ENCODE assay signal across 20 cellular contexts in genomic region chr4:14386196-14386595, GRCh38.
DNase-seq lines count a peak whose midpoint lies in the region; ATAC-seq and TF ChIP-seq lines count a peak whose summit lies in the region.
"Had no signal": no experiment of that assay in that cellular context is flagged by ENCODE, and none has a peak within 500 bp of the region (broad histone marks: within the 10 kb centered on the region; RNA-seq: fewer than 3 reads in every experiment).

No MANE protein-coding gene starts in this region.

- H3K14ac ChIP-seq in mesenchymal stem cell (ENCODE audit: low read length in 2 of 2): no peak overlapping the region

- no peak overlapping the region for H3K27ac Mint-ChIP-seq in WTC11
- H3K27ac Mint-ChIP-seq: CD8-positive, alpha-beta memory T cell had no signal

- TF ChIP-seq CTCF in left ventricle myocardium inferior (IDR thresholded peaks at IDR 0.05; ENCODE audit: borderline replicate concordance) (peak; percentile 13), right atrium auricular region (IDR thresholded peaks at IDR 0.05) (peak in 1 of 2 donors; percentile 9), WTC11 (IDR thresholded peaks at IDR 0.05) (no peak), fibroblast of lung (conservative IDR thresholded peaks at IDR 0.05 in 1 of 2, IDR thresholded peaks at IDR 0.05 in 1 of 2; ENCODE audit: low read depth in 1 of 2, low read length in 2 of 2) (peak; percentile 8 to 12), retinal pigment epithelial cell (conservative IDR thresholded peaks at IDR 0.05; ENCODE audit: low read depth, low read length) (peak; percentile 44)

- H3K9ac ChIP-seq in fibroblast of lung (ENCODE audit: insufficient read depth, low read length) (no peak overlapping the region), mesenchymal stem cell (ENCODE audit: low read length) (no peak overlapping the region)

- WGBS in mesenchymal stem cell: 75% methylated on average over 2 of the region's 3 CpGs

- no peak overlapping the region for H3K18ac ChIP-seq in mesenchymal stem cell (ENCODE audit: low read depth in 1 of 2, low read length in 2 of 2)

- CTCF ChIA-PET in WTC11 (lab: Charles Lee): no interaction called here

- H4K20me1 ChIP-seq in fibroblast of lung (ENCODE audit: control insufficient read depth, extremely low read depth, insufficient read depth, low read length): no peaks in the 10 kb centered on the region

- intact Hi-C loops in left ventricle myocardium inferior (cut with micrococcal nuclease): no loop called here

- H3K36me3 Mint-ChIP-seq in WTC11: no peaks in the 10 kb centered on the region
- H3K36me3 Mint-ChIP-seq: CD8-positive, alpha-beta memory T cell had no signal

- peaks cover 16% of the 10 kb centered on the region for H3K9me3 Mint-ChIP-seq in WTC11
- H3K9me3 Mint-ChIP-seq: CD8-positive, alpha-beta memory T cell had no signal

- no peaks in the 10 kb centered on the region for H3K79me1 ChIP-seq in mesenchymal stem cell (replicated peaks; ENCODE audit: low read length, poor library complexity, severe bottlenecking)

- H3K4me1 ChIP-seq in left ventricle myocardium inferior: no peaks in the 10 kb centered on the region
- H3K4me1 ChIP-seq in right atrium auricular region: no peaks in the 10 kb centered on the region
- no peaks in the 10 kb centered on the region for H3K4me1 ChIP-seq in fibroblast of lung (ENCODE audit: control insufficient read depth, extremely low read depth, insufficient read depth, low read length)
- H3K4me1 ChIP-seq in mesenchymal stem cell (ENCODE audit: control insufficient read depth, insufficient read depth, low read depth, low read length): no peaks in the 10 kb centered on the region

- no peak overlapping the region for H3K23ac ChIP-seq in mesenchymal stem cell (ENCODE audit: low read length in 2 of 2)

- no peak overlapping the region for H2AK5ac ChIP-seq in mesenchymal stem cell (ENCODE audit: low read length, severe bottlenecking)

- no peak overlapping the region for H3K4me3 Mint-ChIP-seq in WTC11
- H3K4me3 Mint-ChIP-seq: CD8-positive, alpha-beta memory T cell had no signal

- no peaks in the 10 kb centered on the region for H3K79me2 ChIP-seq in fibroblast of lung (ENCODE audit: control insufficient read depth, insufficient read depth, low read length)

- H2BK120ac ChIP-seq in mesenchymal stem cell (ENCODE audit: low read depth, low read length): no peak overlapping the region

- no peak overlapping the region for H3K27ac ChIP-seq in left ventricle myocardium inferior (replicated peaks)
- H3K27ac ChIP-seq in right atrium auricular region: no peak overlapping the region
- no peak overlapping the region for H3K27ac ChIP-seq in fibroblast of lung (ENCODE audit: insufficient read depth, low read length)
- no peak overlapping the region for H3K27ac ChIP-seq in mesenchymal stem cell (ENCODE audit: low read length, poor library complexity, severe bottlenecking)
- H3K27ac ChIP-seq: SK-N-MC had no signal

- no peak overlapping the region for H3K4me2 ChIP-seq in fibroblast of lung (ENCODE audit: extremely low read depth, insufficient read depth, low read length)
- H3K4me2 ChIP-seq in mesenchymal stem cell (ENCODE audit: low read length, poor library complexity, severe bottlenecking): no peak overlapping the region

- H2BK15ac ChIP-seq in mesenchymal stem cell (ENCODE audit: low read depth, poor library complexity, severe bottlenecking): no peak overlapping the region

- ATAC-seq in WTC11 (peak; percentile 26; the same call in 1 of the 2 replicates), GM21529 (IDR thresholded peaks at IDR 0.05; ENCODE audit: unreplicated experiment) (no peak)
- ATAC-seq: K562 had no signal

- peaks cover 13% of the 10 kb centered on the region for H3K4me1 Mint-ChIP-seq in WTC11
- H3K4me1 Mint-ChIP-seq: CD8-positive, alpha-beta memory T cell had no signal

- no peak overlapping the region for H2BK12ac ChIP-seq in mesenchymal stem cell (ENCODE audit: low read length in 2 of 2)

- POLR2A ChIA-PET in WTC11 (lab: Charles Lee): no interaction called here

- no peak overlapping the region for H4K8ac ChIP-seq in mesenchymal stem cell (ENCODE audit: low read length)

- H3K36me3 ChIP-seq in left ventricle myocardium inferior (no peaks in the 10 kb centered on the region), right atrium auricular region (no peaks in the 10 kb centered on the region), fibroblast of lung (ENCODE audit: control insufficient read depth, insufficient read depth, low read length) (no peaks in the 10 kb centered on the region), mesenchymal stem cell (ENCODE audit: control insufficient read depth in 1 of 2, insufficient read depth in 2 of 2, low read depth in 1 of 2, low read length in 2 of 2) (no peaks in the 10 kb centered on the region)

- H4K91ac ChIP-seq in mesenchymal stem cell (ENCODE audit: low read length): no peak overlapping the region

- peaks cover 2% of the 10 kb centered on the region; the same call in 1 of the 2 replicates for H3K27me3 Mint-ChIP-seq in WTC11 (ENCODE audit: low read depth)
- H3K27me3 Mint-ChIP-seq: CD8-positive, alpha-beta memory T cell had no signal

- DNase-seq in left ventricle myocardium inferior (no peak), right atrium auricular region (ENCODE audit: low spot score) (no peak), WTC11 (ENCODE audit: low spot score) (no peak), fibroblast of lung (ENCODE audit: low read depth in 2 of 2) (no peak), retinal pigment epithelial cell (ENCODE audit: low read depth) (no peak), mesenchymal stem cell (no peak), pons (ENCODE audit: low spot score) (no peak)
- DNase-seq: ACHN; C1 segment of cervical spinal cord; CD8-positive, alpha-beta memory T cell; GOT3; MV-4-11; NCI-H187; NCI-H526; OCI-M1; Right ventricle myocardium superior; T-helper 1 cell had no signal

- H2AFZ ChIP-seq in fibroblast of lung (ENCODE audit: low read length) (no peak overlapping the region), mesenchymal stem cell (ENCODE audit: low read depth, low read length) (no peak overlapping the region)

- H3K4me3 ChIP-seq in left ventricle myocardium inferior (no peak overlapping the region), right atrium auricular region (no peak overlapping the region), fibroblast of lung (replicated peaks in 1 of 4; ENCODE audit: control extremely low read depth in 1 of 4, insufficient read depth in 1 of 4, low read depth in 3 of 4, low read length in 4 of 4) (no peak overlapping the region), retinal pigment epithelial cell (ENCODE audit: low read length) (no peak overlapping the region), mesenchymal stem cell (ENCODE audit: insufficient read depth in 1 of 2, low read depth in 1 of 2, low read length in 2 of 2) (no peak overlapping the region)
- H3K4me3 ChIP-seq: K562, SK-N-MC had no signal

- no peak overlapping the region for H2BK5ac ChIP-seq in mesenchymal stem cell (ENCODE audit: low read depth, low read length, poor library complexity, severe bottlenecking)

- no peaks in the 10 kb centered on the region for H3K9me3 ChIP-seq in left ventricle myocardium inferior (replicated peaks)
- peaks cover 0 to 3% of the 10 kb centered on the region in 2 donors for H3K9me3 ChIP-seq in right atrium auricular region
- H3K9me3 ChIP-seq in fibroblast of lung (ENCODE audit: control insufficient read depth, insufficient read depth, low read depth, low read length): no peaks in the 10 kb centered on the region
- H3K9me3 ChIP-seq in mesenchymal stem cell (ENCODE audit: control insufficient read depth, low read length): no peaks in the 10 kb centered on the region

- H3K27me3 ChIP-seq in left ventricle myocardium inferior (ENCODE audit: low read depth) (no peaks in the 10 kb centered on the region), right atrium auricular region (no peaks in the 10 kb centered on the region), fibroblast of lung (ENCODE audit: control insufficient read depth, insufficient read depth, low read length) (no peaks in the 10 kb centered on the region), mesenchymal stem cell (ENCODE audit: control insufficient read depth in 1 of 2, insufficient read depth in 1 of 2, low read length in 2 of 2) (no peaks in the 10 kb centered on the region)

- H3K4ac ChIP-seq in mesenchymal stem cell (ENCODE audit: low read depth in 1 of 2, low read length in 2 of 2): no peak overlapping the region

TF ChIP-seq in WTC11, 78 proteins besides CTCF, POLR2A, EP300 and RAD21 (continues in another document):
- no peak for TF ChIP-seq JUN (CRISPR knock-in tag; IDR thresholded peaks at IDR 0.05)
- TF ChIP-seq, protein P1, sequence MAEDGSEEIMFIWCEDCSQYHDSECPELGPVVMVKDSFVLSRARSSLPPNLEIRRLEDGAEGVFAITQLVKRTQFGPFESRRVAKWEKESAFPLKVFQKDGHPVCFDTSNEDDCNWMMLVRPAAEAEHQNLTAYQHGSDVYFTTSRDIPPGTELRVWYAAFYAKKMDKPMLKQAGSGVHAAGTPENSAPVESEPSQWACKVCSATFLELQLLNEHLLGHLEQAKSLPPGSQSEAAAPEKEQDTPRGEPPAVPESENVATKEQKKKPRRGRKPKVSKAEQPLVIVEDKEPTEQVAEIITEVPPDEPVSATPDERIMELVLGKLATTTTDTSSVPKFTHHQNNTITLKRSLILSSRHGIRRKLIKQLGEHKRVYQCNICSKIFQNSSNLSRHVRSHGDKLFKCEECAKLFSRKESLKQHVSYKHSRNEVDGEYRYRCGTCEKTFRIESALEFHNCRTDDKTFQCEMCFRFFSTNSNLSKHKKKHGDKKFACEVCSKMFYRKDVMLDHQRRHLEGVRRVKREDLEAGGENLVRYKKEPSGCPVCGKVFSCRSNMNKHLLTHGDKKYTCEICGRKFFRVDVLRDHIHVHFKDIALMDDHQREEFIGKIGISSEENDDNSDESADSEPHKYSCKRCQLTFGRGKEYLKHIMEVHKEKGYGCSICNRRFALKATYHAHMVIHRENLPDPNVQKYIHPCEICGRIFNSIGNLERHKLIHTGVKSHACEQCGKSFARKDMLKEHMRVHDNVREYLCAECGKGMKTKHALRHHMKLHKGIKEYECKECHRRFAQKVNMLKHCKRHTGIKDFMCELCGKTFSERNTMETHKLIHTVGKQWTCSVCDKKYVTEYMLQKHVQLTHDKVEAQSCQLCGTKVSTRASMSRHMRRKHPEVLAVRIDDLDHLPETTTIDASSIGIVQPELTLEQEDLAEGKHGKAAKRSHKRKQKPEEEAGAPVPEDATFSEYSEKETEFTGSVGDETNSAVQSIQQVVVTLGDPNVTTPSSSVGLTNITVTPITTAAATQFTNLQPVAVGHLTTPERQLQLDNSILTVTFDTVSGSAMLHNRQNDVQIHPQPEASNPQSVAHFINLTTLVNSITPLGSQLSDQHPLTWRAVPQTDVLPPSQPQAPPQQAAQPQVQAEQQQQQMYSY (CRISPR knock-in tag; IDR thresholded peaks at IDR 0.05): no peak
- TF ChIP-seq, protein P2, sequence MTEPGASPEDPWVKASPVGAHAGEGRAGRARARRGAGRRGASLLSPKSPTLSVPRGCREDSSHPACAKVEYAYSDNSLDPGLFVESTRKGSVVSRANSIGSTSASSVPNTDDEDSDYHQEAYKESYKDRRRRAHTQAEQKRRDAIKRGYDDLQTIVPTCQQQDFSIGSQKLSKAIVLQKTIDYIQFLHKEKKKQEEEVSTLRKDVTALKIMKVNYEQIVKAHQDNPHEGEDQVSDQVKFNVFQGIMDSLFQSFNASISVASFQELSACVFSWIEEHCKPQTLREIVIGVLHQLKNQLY (CRISPR knock-in tag; IDR thresholded peaks at IDR 0.05): no peak
